Comparison of ENCODE assay signal across 8 cellular contexts in the genomic region with DNA sequence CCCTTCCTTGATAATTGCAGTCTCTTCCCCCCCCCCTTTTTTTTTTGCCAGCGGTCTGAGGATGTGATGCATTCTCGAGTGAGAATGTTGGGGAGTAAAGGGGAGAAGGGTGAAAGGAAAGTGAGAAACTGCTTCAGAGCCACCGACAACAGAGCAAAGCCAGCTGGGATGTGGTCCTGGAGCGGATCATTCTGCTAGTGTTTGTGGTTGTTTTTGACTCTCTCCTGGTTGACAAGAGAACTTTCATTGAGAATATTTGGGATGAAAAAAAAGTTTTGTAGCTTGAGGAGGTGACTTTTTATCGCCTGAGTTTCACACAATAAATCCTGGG. TPM values are rescaled to one million over a fixed set of nuclear protein-coding genes. Genes with fewer than 3 reads are reported as not detected.
DNase-seq lines count a peak whose midpoint lies in the region; ATAC-seq and TF ChIP-seq lines count a peak whose summit lies in the region.

No MANE protein-coding gene starts in this region.

- peaks cover 8% of the 10 kb centered on the region for H3K9me3 Mint-ChIP-seq in glutamatergic neuron (ENCODE audit: unreplicated experiment)

- WGBS in spleen, 5 donors, result 15 to 27% (median 23%) methylated on average over 5 of the region's 5 CpGs

- H3K27me3 Mint-ChIP-seq in T-helper 17 cell (no peaks in the 10 kb centered on the region), glutamatergic neuron (ENCODE audit: unreplicated experiment) (peaks cover 3% of the 10 kb centered on the region)

- TF ChIP-seq POLR2A in spleen (IDR thresholded peaks at IDR 0.05), result no peak

- peak overlapping the region; percentile 70 to 94 (median 78) for H3K4me3 ChIP-seq in spleen

- no peaks in the 10 kb centered on the region for H3K36me3 ChIP-seq in spleen

- DNase-seq in DMS 273 (lab: John Stamatoyannopoulos, UW; ENCODE audit: unreplicated experiment) (peak; percentile 41), DMS 273 treated with DMSO at 0.1 percent for 48 hours (lab: John Stamatoyannopoulos, UW) (no peak), T-helper 17 cell (no peak), glutamatergic neuron (no peak), spleen (no peak), foreskin melanocyte (no peak), NCI-H1417 (lab: John Stamatoyannopoulos, UW) (no peak)

- H3K27me3 ChIP-seq in spleen (replicated peaks in 1 of 7), result no peaks in the 10 kb centered on the region

- H3K4me1 Mint-ChIP-seq in T-helper 17 cell (peaks cover 11% of the 10 kb centered on the region), glutamatergic neuron (ENCODE audit: low read depth, unreplicated experiment) (peaks cover 7% of the 10 kb centered on the region)

- H3K27ac ChIP-seq in spleen, result peak overlapping the region in 6 of 8 donors; percentile 87 to 96 (median 93)

- H3K27ac Mint-ChIP-seq in T-helper 17 cell (peak overlapping the region; percentile 88), glutamatergic neuron (ENCODE audit: unreplicated experiment) (peak overlapping the region; percentile 88)

- H3K36me3 Mint-ChIP-seq in T-helper 17 cell (ENCODE audit: low read depth) (no peaks in the 10 kb centered on the region), glutamatergic neuron (ENCODE audit: unreplicated experiment) (no peaks in the 10 kb centered on the region)

- TF ChIP-seq CTCF in glutamatergic neuron (IDR thresholded peaks at IDR 0.05; ENCODE audit: partially characterized antibody, unreplicated experiment), result no peak
- TF ChIP-seq CTCF in spleen (IDR thresholded peaks at IDR 0.05 in 8 of 11, conservative IDR thresholded peaks at IDR 0.05 in 3 of 11), result no peak

- H3K9me3 ChIP-seq in T-helper 17 cell (ENCODE audit: control insufficient read depth, low read length, poor library complexity, severe bottlenecking) (no peaks in the 10 kb centered on the region), spleen (no peaks in the 10 kb centered on the region)

- intact Hi-C loops in spleen (cut with DNase I; ENCODE audit: low total_unique reads), result no loop called here

- peaks cover 0 to 43% (median 16%) of the 10 kb centered on the region in 6 donors for H3K4me1 ChIP-seq in spleen

- ATAC-seq in T-helper 17 cell (no peak), HG02763 (IDR thresholded peaks at IDR 0.05; ENCODE audit: unreplicated experiment) (no peak)

- H3K4me3 Mint-ChIP-seq in T-helper 17 cell (peak overlapping the region; percentile 97), glutamatergic neuron (ENCODE audit: unreplicated experiment) (peak overlapping the region; percentile 98)

RNA-seq across cellular contexts. Expression of a gene that starts 1.3 kb away (rescaled TPM):
- total RNA-seq in T-helper 17 cell (10 to 100 TPM; 19.9 to 24.0 TPM), glutamatergic neuron (ENCODE audit: unreplicated experiment) (87.6 TPM), spleen (10 to 100 TPM; 49.1 to 97.7 (median 63.8) TPM)
- polyA plus RNA-seq in spleen, result 1 to 10 TPM; 3.1 to 5.7 (median 4.7) TPM
